ENCODE assay signal across 15 cellular contexts in the genomic region with DNA sequence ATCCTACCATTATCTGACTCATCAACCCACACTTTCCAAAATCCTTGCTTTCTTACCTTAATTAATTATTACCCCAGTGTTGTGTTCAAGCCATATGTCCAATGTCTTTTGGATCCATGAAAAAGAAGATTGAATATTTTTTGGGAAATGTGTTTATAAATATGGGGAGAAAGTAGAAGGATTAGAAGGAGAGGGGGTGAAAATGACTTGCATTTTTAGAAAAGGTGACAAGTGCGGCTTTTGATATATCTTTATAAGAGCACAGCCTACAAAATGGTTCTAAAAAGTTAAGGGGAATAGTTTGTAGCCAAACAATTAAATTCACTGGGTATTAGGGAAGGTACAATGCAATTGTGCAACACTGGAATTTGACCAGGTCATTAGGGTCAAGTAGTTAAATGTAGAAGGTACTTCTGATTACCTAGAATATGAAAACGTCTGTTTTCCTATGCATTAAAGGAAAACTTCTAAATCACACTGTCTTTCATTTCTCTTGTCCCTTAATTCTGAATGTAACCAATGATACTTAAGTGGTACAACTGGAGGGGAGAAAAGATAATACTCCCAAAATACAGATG. TPM values are rescaled to one million over a fixed set of nuclear protein-coding genes. Genes with fewer than 3 reads are reported as not detected.
DNase-seq lines count a peak whose midpoint lies in the region; ATAC-seq, FAIRE-seq and TF ChIP-seq lines count a peak whose summit lies in the region.
"Had no signal": no experiment of that assay in that cellular context is flagged by ENCODE, and none has a peak within 500 bp of the region (broad histone marks: within the 10 kb centered on the region; RNA-seq: fewer than 3 reads in every experiment).

No MANE protein-coding gene starts in this region.

- H3K9me3 ChIP-seq in small intestine (ENCODE audit: control insufficient read depth, low read depth), result no peaks in the 10 kb centered on the region

- WGBS in small intestine, 3 donors, result 52 to 67% (median 58%) methylated on average over 2 of the region's 2 CpGs

- DNase-seq in activated T-cell treated with anti-CD3 and anti-CD28 coated beads, Interleukin-2, amount 50 U/mL, for 4 hours, result no peak
- no peak for DNase-seq in activated T-cell treated with anti-CD3 and anti-CD28 coated beads, Interleukin-2, amount 50 U/mL, for 48 hours
- DNase-seq in M059J (ENCODE audit: low read depth) (peak; percentile 11), cerebellar cortex (ENCODE audit: low spot score) (peak; percentile 59), small intestine (peak; percentile 47), dorsolateral prefrontal cortex (no peak), putamen (ENCODE audit: low spot score) (no peak)
- DNase-seq: amygdala, KG1, midbrain, NCI-H187, NCI-H524 treated with DMSO at 0.1 percent for 48 hours, T1000 had no signal

- no peaks in the 10 kb centered on the region for H3K36me3 ChIP-seq in small intestine (ENCODE audit: control insufficient read depth in 2 of 2, insufficient read depth in 2 of 2, low read length in 2 of 2)

- peak overlapping the region; percentile 0 for H3K4me3 Mint-ChIP-seq in activated T-cell treated with anti-CD3 and anti-CD28 coated beads, Interleukin-2, amount 50 U/mL, for 4 hours
- H3K4me3 Mint-ChIP-seq: type B pancreatic cell had no signal

- peaks cover 45% of the 10 kb centered on the region for H3K4me1 Mint-ChIP-seq in activated T-cell treated with anti-CD3 and anti-CD28 coated beads, Interleukin-2, amount 50 U/mL, for 4 hours (ENCODE audit: low read depth)

- H3K36me3 Mint-ChIP-seq in activated T-cell treated with anti-CD3 and anti-CD28 coated beads, Interleukin-2, amount 50 U/mL, for 4 hours (ENCODE audit: insufficient read depth), result no peaks in the 10 kb centered on the region
- H3K36me3 Mint-ChIP-seq: type B pancreatic cell had no signal

- peaks cover 0 to 5% of the 10 kb centered on the region in 2 donors for H3K4me1 ChIP-seq in small intestine (ENCODE audit: control insufficient read depth in 2 of 2, insufficient read depth in 1 of 2, low read depth in 1 of 2, low read length in 1 of 2)

- H3K27me3 Mint-ChIP-seq in activated T-cell treated with anti-CD3 and anti-CD28 coated beads, Interleukin-2, amount 50 U/mL, for 4 hours (ENCODE audit: low read depth), result no peaks in the 10 kb centered on the region
- H3K27me3 Mint-ChIP-seq: type B pancreatic cell had no signal

- FAIRE-seq in small intestine (lab: Jason Lieb, UNC), result no peak

- H3K27me3 ChIP-seq in small intestine (ENCODE audit: control insufficient read depth in 2 of 2, insufficient read depth in 2 of 2, low read length in 2 of 2), result no peaks in the 10 kb centered on the region
- no peaks in the 10 kb centered on the region for H3K27me3 ChIP-seq in dorsolateral prefrontal cortex

- H3K4me3 ChIP-seq in small intestine (ENCODE audit: low read depth in 1 of 2, low read length in 2 of 2) (no peak overlapping the region), dorsolateral prefrontal cortex (no peak overlapping the region)

- ATAC-seq in activated T-cell treated with anti-CD3 and anti-CD28 coated beads, Interleukin-2, amount 50 U/mL, for 4 hours, result no peak
- no peak for ATAC-seq in GM21723 (IDR thresholded peaks at IDR 0.05; ENCODE audit: unreplicated experiment)

- H3K27ac ChIP-seq in small intestine (ENCODE audit: low read depth in 1 of 2, low read length in 1 of 2) (no peak overlapping the region), dorsolateral prefrontal cortex (no peak overlapping the region)

- TF ChIP-seq CTCF in dorsolateral prefrontal cortex (IDR thresholded peaks at IDR 0.05 in 54 of 56, conservative IDR thresholded peaks at IDR 0.05 in 2 of 56; ENCODE audit: low read depth in 1 of 56, partially characterized antibody in 56 of 56), result no peak

- intact Hi-C loops in dorsolateral prefrontal cortex (cut with DNase I), result no loop called here

- H3K9me3 Mint-ChIP-seq in activated T-cell treated with anti-CD3 and anti-CD28 coated beads, Interleukin-2, amount 50 U/mL, for 4 hours, result no peaks in the 10 kb centered on the region
- H3K9me3 Mint-ChIP-seq: type B pancreatic cell had no signal

RNA-seq across cellular contexts. Expression of a gene that starts 44.4 kb away (rescaled TPM):
- 10 to 100 TPM; 10.5 to 14.2 (median 12.7) TPM for total RNA-seq in activated T-cell treated with anti-CD3 and anti-CD28 coated beads, Interleukin-2, amount 50 U/mL, for 4 hours
- total RNA-seq in M059J (2014; rRNA removed; shearing (Covaris generic)), result 10.0 and 16.9 TPM in 2 replicates
- 1 to 10 TPM; 2.7 to 7.8 (median 3.8) TPM for polyA plus RNA-seq in small intestine
- 10 to 100 TPM in 116 of 120 experiments, 1 to 10 TPM in 4; 7.8 to 24.8 (median 13.4) TPM for total RNA-seq in dorsolateral prefrontal cortex

Comparison
In these comparisons a context has a peak if more than half of its experiments do, and no peak if none do; other contexts are left out.
1. DNase-seq: peak in M059J (single experiment), cerebellar cortex (single experiment) and small intestine (single experiment); none in activated T-cell treated with anti-CD3 and anti-CD28 coated beads, Interleukin-2, amount 50 U/mL, for 4 hours (single experiment), activated T-cell treated with anti-CD3 and anti-CD28 coated beads, Interleukin-2, amount 50 U/mL, for 48 hours (0 of 2), dorsolateral prefrontal cortex (0 of 10) and putamen (single experiment).